In genomic region chr1:64721576-64722145, GRCh38 we compare ENCODE assay signal across 22 cellular contexts.
"Had no signal": no experiment of that assay in that cellular context is flagged by ENCODE, and none has a peak within 500 bp of the region (broad histone marks: within the 10 kb centered on the region; RNA-seq: fewer than 3 reads in every experiment).

No MANE protein-coding gene starts in this region.

- H3K4me3 ChIP-seq: MG63, SJCRH30 had no signal

- H3K36me3 ChIP-seq: MG63, SJCRH30 had no signal

- H3K27ac ChIP-seq: HL-60, SJCRH30 had no signal

- ATAC-seq: SK-N-SH treated with all-trans-retinoic acid at 6 μM for 48 hours had no signal

- DNase-seq: Karpas-422, KG1, MG63, NCI-H1092, NCI-H1105 treated with DMSO at 0.1 percent for 48 hours, NCI-H1417 treated with DMSO at 0.1 percent for 48 hours, NCI-H146, NCI-H1694 treated with DMSO at 0.1 percent for 48 hours, NCI-H1930, NCI-H2081, NCI-H2107, NCI-H2227 treated with DMSO at 0.1 percent for 48 hours, NCI-H524 treated with DMSO at 0.1 percent for 48 hours, NCI-H69, NCI-H774, RPMI8226, SHP77 treated with DMSO at 0.1 percent for 48 hours, SJCRH30 had no signal

- FAIRE-seq: HTR-8/SVneo, RCC 7860 had no signal

- H3K9me3 ChIP-seq: MG63, SJCRH30 had no signal

- H3K27me3 ChIP-seq: SJCRH30 had no signal

- H3K4me1 ChIP-seq: SJCRH30 had no signal
